8 cellular contexts compared by ENCODE assay signal in the genomic region with DNA sequence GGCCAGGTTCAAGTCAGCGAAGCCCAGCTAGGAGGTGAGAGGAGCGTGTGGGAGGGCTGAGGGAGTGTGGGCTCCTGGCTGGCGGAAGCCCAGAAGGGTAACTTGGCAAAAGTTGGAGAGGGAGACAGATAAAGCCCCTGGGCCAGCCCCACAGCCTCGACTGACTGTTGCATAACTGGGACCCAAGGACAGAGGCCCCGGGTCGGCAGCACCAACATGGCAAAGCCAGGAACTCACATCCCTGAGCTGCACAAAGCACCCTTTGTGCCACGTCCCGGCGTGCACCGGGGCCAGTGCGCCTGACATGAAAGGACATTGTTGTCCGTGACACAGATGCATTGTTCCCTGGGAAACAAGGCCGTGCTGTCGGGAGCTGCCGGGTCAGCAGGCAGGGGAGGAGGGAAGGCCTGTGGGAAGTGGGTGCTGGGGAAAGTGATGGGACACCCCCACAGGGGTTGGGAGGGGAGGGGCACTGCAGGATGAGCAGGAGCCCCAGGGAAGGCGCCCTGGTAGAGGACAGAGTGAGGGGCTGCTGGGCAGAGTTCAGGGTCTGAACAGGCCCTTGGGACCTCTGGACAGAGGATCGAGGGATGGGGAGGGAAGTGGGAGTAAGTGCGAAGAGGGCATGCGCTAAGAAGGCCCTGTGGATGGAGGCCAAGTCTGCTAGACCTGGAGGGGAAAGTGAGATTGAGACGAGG. TPM values are rescaled to one million over a fixed set of nuclear protein-coding genes. Genes with fewer than 3 reads are reported as not detected.
DNase-seq lines count a peak whose midpoint lies in the region; ATAC-seq and TF ChIP-seq lines count a peak whose summit lies in the region.

No MANE protein-coding gene starts in this region.

- no peaks in the 10 kb centered on the region for H3K27me3 ChIP-seq in duodenal mucosa (ENCODE audit: control insufficient read depth in 1 of 2, insufficient read depth in 2 of 2, low read length in 2 of 2)
- no peaks in the 10 kb centered on the region for H3K27me3 ChIP-seq in mucosa of stomach (ENCODE audit: control insufficient read depth, insufficient read depth, low read length)
- no peaks in the 10 kb centered on the region for H3K27me3 ChIP-seq in vagina

- H3K36me3 ChIP-seq in duodenal mucosa (ENCODE audit: control insufficient read depth in 1 of 2, insufficient read depth in 2 of 2, low read length in 2 of 2): peaks cover 6 to 48% of the 10 kb centered on the region in 2 donors
- H3K36me3 ChIP-seq in mucosa of stomach (ENCODE audit: control insufficient read depth, insufficient read depth, low read length): peaks cover 13% of the 10 kb centered on the region
- no peaks in the 10 kb centered on the region for H3K36me3 ChIP-seq in vagina

- in situ Hi-C loops in GM13976 (cut with MboI; ENCODE audit: low sequenced_read_pairs, unreplicated experiment): no loop called here

- peak overlapping the region; percentile 19 for H3K27ac Mint-ChIP-seq in stimulated activated naive CD8-positive, alpha-beta T cell treated with anti-CD3 and anti-CD28 coated beads, Interleukin-15, Interleukin-2, amounts not matched to agents 100 ng/mL and 50 ng/mL, for 24 hours

- H3K9ac ChIP-seq in duodenal mucosa (ENCODE audit: low read depth in 1 of 2, low read length in 2 of 2) (no peak overlapping the region), mucosa of stomach (ENCODE audit: low read length) (peak overlapping the region; percentile 56)

- H3K27me3 Mint-ChIP-seq in stimulated activated naive CD8-positive, alpha-beta T cell treated with anti-CD3 and anti-CD28 coated beads, Interleukin-15, Interleukin-2, amounts not matched to agents 100 ng/mL and 50 ng/mL, for 24 hours: no peaks in the 10 kb centered on the region

- H3K27ac ChIP-seq in duodenal mucosa (ENCODE audit: low read depth, low read length) (peak overlapping the region; percentile 1), vagina (peak overlapping the region; percentile 64)

- no peaks in the 10 kb centered on the region for H3K9me3 Mint-ChIP-seq in stimulated activated naive CD8-positive, alpha-beta T cell treated with anti-CD3 and anti-CD28 coated beads, Interleukin-15, Interleukin-2, amounts not matched to agents 100 ng/mL and 50 ng/mL, for 24 hours

- TF ChIP-seq POLR2A in vagina (IDR thresholded peaks at IDR 0.05): no peak

- intact Hi-C loops in vagina (cut with DNase I): no loop called here

- H3K9me3 ChIP-seq in duodenal mucosa (ENCODE audit: control insufficient read depth in 1 of 2, low read length in 2 of 2): no peaks in the 10 kb centered on the region
- no peaks in the 10 kb centered on the region for H3K9me3 ChIP-seq in mucosa of stomach (ENCODE audit: control insufficient read depth, low read length)
- no peaks in the 10 kb centered on the region for H3K9me3 ChIP-seq in vagina

- TF ChIP-seq CTCF in vagina (IDR thresholded peaks at IDR 0.05): no peak
- TF ChIP-seq CTCF in GM13976 (IDR thresholded peaks at IDR 0.05; ENCODE audit: borderline replicate concordance, control extremely low read depth, extremely low read depth, insufficient read depth, missing control alignments): no peak

- ATAC-seq in stimulated activated naive CD8-positive, alpha-beta T cell treated with anti-CD3 and anti-CD28 coated beads, Interleukin-15, Interleukin-2, amounts not matched to agents 100 U/mL and 50 U/mL, for 24 hours: no peak
- no peak for ATAC-seq in GM19455 (IDR thresholded peaks at IDR 0.05; ENCODE audit: unreplicated experiment)

- peaks cover 62% of the 10 kb centered on the region for H3K4me1 Mint-ChIP-seq in stimulated activated naive CD8-positive, alpha-beta T cell treated with anti-CD3 and anti-CD28 coated beads, Interleukin-15, Interleukin-2, amounts not matched to agents 100 ng/mL and 50 ng/mL, for 24 hours (ENCODE audit: low read depth)

- DNase-seq in stimulated activated naive CD8-positive, alpha-beta T cell treated with anti-CD3 and anti-CD28 coated beads, Interleukin-15, Interleukin-2, amounts not matched to agents 100 U/mL and 50 U/mL, for 24 hours: no peak
- DNase-seq in vagina (ENCODE audit: extremely low spot score in 2 of 2): no peak
- no peak for DNase-seq in GM13976 (ENCODE audit: low spot score)
- DNase-seq in germinal center (ENCODE audit: low spot score): no peak

- peaks cover 10% of the 10 kb centered on the region for H3K36me3 Mint-ChIP-seq in stimulated activated naive CD8-positive, alpha-beta T cell treated with anti-CD3 and anti-CD28 coated beads, Interleukin-15, Interleukin-2, amounts not matched to agents 100 ng/mL and 50 ng/mL, for 24 hours (ENCODE audit: low read depth)

- H3K4me3 Mint-ChIP-seq in stimulated activated naive CD8-positive, alpha-beta T cell treated with anti-CD3 and anti-CD28 coated beads, Interleukin-15, Interleukin-2, amounts not matched to agents 100 ng/mL and 50 ng/mL, for 24 hours: no peak overlapping the region

- H3K4me3 ChIP-seq in duodenal mucosa (ENCODE audit: low read depth in 1 of 2, low read length in 2 of 2): no peak overlapping the region
- H3K4me3 ChIP-seq in mucosa of stomach (ENCODE audit: low read length): no peak overlapping the region
- no peak overlapping the region for H3K4me3 ChIP-seq in vagina

- H3K4me1 ChIP-seq in duodenal mucosa (ENCODE audit: control insufficient read depth in 1 of 2, insufficient read depth in 2 of 2, low read length in 2 of 2) (peaks cover 41 to 51% of the 10 kb centered on the region in 2 donors), mucosa of stomach (ENCODE audit: control insufficient read depth, insufficient read depth, low read length) (peaks cover 54% of the 10 kb centered on the region), vagina (peaks cover 75% of the 10 kb centered on the region)

RNA-seq across cellular contexts. Expression of gene DPM2, which starts 13.0 kb away (rescaled TPM):
- 17.7 TPM for total RNA-seq in vagina

RNA-seq across cellular contexts. Expression of gene PIP5KL1, which starts 20.1 kb away (rescaled TPM):
- 10.3 TPM for total RNA-seq in vagina

RNA-seq across cellular contexts. Expression of gene EEIG1, which starts 30.1 kb away (rescaled TPM):
- 30.9 TPM for total RNA-seq in vagina

RNA-seq across cellular contexts. Expression of gene ST6GALNAC4, which starts 33.8 kb away (rescaled TPM):
- total RNA-seq in vagina: 33.1 TPM

RNA-seq across cellular contexts. Expression of gene ST6GALNAC6, which starts 51.3 kb away (rescaled TPM):
- total RNA-seq in vagina: 108 TPM
